ENCODE assay signal across 17 cellular contexts in the genomic region with DNA sequence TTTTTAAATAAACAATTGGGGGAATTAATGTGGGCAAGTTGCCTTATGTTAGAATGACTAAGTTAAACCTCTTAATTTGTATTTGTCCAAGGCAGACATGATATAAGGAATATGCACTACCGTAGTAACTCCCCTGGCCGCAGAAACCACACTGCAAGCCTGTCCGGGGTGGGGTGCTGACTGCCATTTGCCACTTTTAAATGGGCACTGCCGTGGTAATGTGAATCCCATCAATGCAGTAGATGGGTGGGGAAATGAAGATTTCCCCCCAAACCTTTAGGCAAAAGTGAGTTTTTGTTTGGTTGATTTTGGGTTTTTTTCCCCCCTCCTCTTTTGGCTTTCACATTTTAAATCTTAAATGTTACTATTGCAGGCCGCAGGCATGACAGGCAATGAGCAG. TPM values are rescaled to one million over a fixed set of nuclear protein-coding genes. Genes with fewer than 3 reads are reported as not detected.
A peak's percentile ranks its signal among the peaks of the same experiment; 100 is the strongest.
DNase-seq lines count a peak whose midpoint lies in the region; ATAC-seq, FAIRE-seq and TF ChIP-seq lines count a peak whose summit lies in the region.
"Had no signal": no experiment of that assay in that cellular context is flagged by ENCODE, and none has a peak within 500 bp of the region (broad histone marks: within the 10 kb centered on the region; RNA-seq: fewer than 3 reads in every experiment).

No MANE protein-coding gene starts in this region.

- H3K4me3 ChIP-seq in HepG2 (replicated peaks in 1 of 3; ENCODE audit: insufficient read depth in 1 of 3, low read depth in 2 of 3, low read length in 3 of 3) (no peak overlapping the region), right lobe of liver (no peak overlapping the region), GM12878 (no peak overlapping the region)
- H3K4me3 ChIP-seq: BLaER1, GM23248, HAP-1 had no signal

- peaks cover 66% of the 10 kb centered on the region for H4K20me1 ChIP-seq in HepG2 (ENCODE audit: insufficient read depth, low read length)
- H4K20me1 ChIP-seq in GM12878 (ENCODE audit: control insufficient read depth, insufficient read depth), result no peaks in the 10 kb centered on the region
- H4K20me1 ChIP-seq: BLaER1 had no signal

- SMC1A ChIA-PET in GM12878 (lab: Charles Lee; ENCODE audit: uncharacterized antibody, unreplicated experiment), result interaction anchor here (0.7 to 3.1 kb wide), 5 partner anchors 14 to 54 kb away, joined by 3 to 17 read pairs (median 3); no protein-coding TSS in a partner anchor

- H3K27me3 ChIP-seq in HepG2 (ENCODE audit: control insufficient read depth in 1 of 2, insufficient read depth in 2 of 2, low read length in 2 of 2) (no peaks in the 10 kb centered on the region), right lobe of liver (peaks cover 0 to 10% of the 10 kb centered on the region in 2 donors), GM12878 (replicated peaks in 1 of 2; ENCODE audit: control insufficient read depth in 2 of 2, insufficient read depth in 2 of 2, low read length in 1 of 2) (no peaks in the 10 kb centered on the region)
- H3K27me3 ChIP-seq: BLaER1 had no signal

- TF ChIP-seq CTCF in HepG2 (CRISPR knock-in tag; IDR thresholded peaks at IDR 0.05) (no peak), right lobe of liver (IDR thresholded peaks at IDR 0.05) (no peak), GM12878 (IDR thresholded peaks at IDR 0.05 in 2 of 3, conservative IDR thresholded peaks at IDR 0.05 in 1 of 3; ENCODE audit: control insufficient read depth in 2 of 3, extremely low read depth in 1 of 3, insufficient read depth in 1 of 3, low read depth in 3 of 3, low read length in 3 of 3) (no peak)

- RAD21 ChIA-PET in GM12878 (lab: Charles Lee; ENCODE audit: unreplicated experiment), result no interaction called here

- no peak for TF ChIP-seq POLR2A in HepG2 (IDR thresholded peaks at IDR 0.05; ENCODE audit: insufficient read depth in 1 of 2, low read depth in 2 of 2, low read length in 2 of 2)
- no peak for TF ChIP-seq POLR2A in right lobe of liver (IDR thresholded peaks at IDR 0.05)
- TF ChIP-seq POLR2A in GM12878 (IDR thresholded peaks at IDR 0.05; ENCODE audit: low read depth, low read length), result no peak

- H3K9ac ChIP-seq in HepG2 (ENCODE audit: insufficient read depth, low read depth, low read length) (no peak overlapping the region), GM12878 (ENCODE audit: control insufficient read depth, insufficient read depth, low read length) (no peak overlapping the region)
- H3K9ac ChIP-seq: BLaER1, GM23248 had no signal

- in situ Hi-C loops in HepG2 (cut with HindIII; ENCODE audit: extremely low pct_ligation_motif_present, low pct_unique_long_range_greater_than_20kb), result no loop called here
- in situ Hi-C loops in GM12878 (cut with MboI), result no loop called here

- H3K27ac ChIP-seq in HepG2 (ENCODE audit: extremely low read length, insufficient read depth, low read length), result no peak overlapping the region
- H3K27ac ChIP-seq in right lobe of liver, result no peak overlapping the region
- no peak overlapping the region for H3K27ac ChIP-seq in GM12878 (ENCODE audit: control insufficient read depth, insufficient read depth)
- H3K27ac ChIP-seq: 22Rv1, BLaER1, GM23248 had no signal

- CTCF ChIA-PET in HepG2 (lab: Yijun Ruan, JAX; ENCODE audit: low intra/inter-chr PET ratio, low total read pairs) (no interaction called here), GM12878 (lab: Yijun Ruan, JAX) (interaction anchor here (0.6 to 1.6 kb wide), 3 partner anchors 11 to 795 kb away, joined by 3 to 4 read pairs (median 3); no protein-coding TSS in a partner anchor)

- intact Hi-C loops in HepG2 (cut with micrococcal nuclease; ENCODE audit: unreplicated experiment) (no loop called here), right lobe of liver (cut with DNase I) (no loop called here), GM12878 (cut with micrococcal nuclease; ENCODE audit: unreplicated experiment) (no loop called here)

- TF ChIP-seq EP300 in HepG2 (IDR thresholded peaks at IDR 0.05; ENCODE audit: low read depth in 2 of 2, low read length in 2 of 2) (no peak), HepG2 (CRISPR knock-in tag; IDR thresholded peaks at IDR 0.05; ENCODE audit: borderline replicate concordance) (no peak), GM12878 (IDR thresholded peaks at IDR 0.05; ENCODE audit: borderline replicate concordance in 1 of 2, control insufficient read depth in 1 of 2, low read depth in 2 of 2, low read length in 2 of 2) (no peak)

- H3K9me3 ChIP-seq in HepG2 (ENCODE audit: low read length), result no peaks in the 10 kb centered on the region
- no peaks in the 10 kb centered on the region for H3K9me3 ChIP-seq in right lobe of liver
- H3K9me3 ChIP-seq in GM12878 (replicated peaks; ENCODE audit: control insufficient read depth, insufficient read depth, low read length), result no peaks in the 10 kb centered on the region
- H3K9me3 ChIP-seq: BLaER1, Caco-2, HAP-1 had no signal

- POLR2A ChIA-PET in HepG2 (lab: Yijun Ruan, JAX) (interaction anchor here (0.9 kb wide), 1 partner anchor 161 kb away, joined by 6 read pairs; no protein-coding TSS in a partner anchor), GM12878 (lab: Charles Lee) (interaction anchor here (0.6 to 1.2 kb wide), 3 partner anchors 8 to 1476 kb away, joined by 3 read pairs; no protein-coding TSS in a partner anchor)

- 95% methylated on average over 5 of the region's 5 CpGs for whole genome bisulfite sequencing in HepG2 (ENCODE audit: low lambda C conversion rate)
- WGBS in right lobe of liver (ENCODE audit: insufficient coverage, low coverage, low lambda C conversion rate, missing lambda C conversion rate), result 86% methylated on average over 3 of the region's 5 CpGs
- WGBS in GM12878 (ENCODE audit: insufficient coverage, insufficient replicate concordance, low lambda C conversion rate, missing lambda C conversion rate), result 83% methylated on average over 5 of the region's 5 CpGs

- no TSS peak for BruUV-seq in HepG2 (replicated peaks; lab: Mats Ljungman, UMichigan)
- no TSS peak for BruUV-seq in GM12878 (replicated peaks; lab: Mats Ljungman, UMichigan)

- H3K4me2 ChIP-seq in HepG2 (ENCODE audit: low read depth, low read length) (no peak overlapping the region), GM12878 (ENCODE audit: control insufficient read depth, insufficient read depth) (no peak overlapping the region)
- H3K4me2 ChIP-seq: BLaER1 had no signal

- FAIRE-seq in HepG2 (lab: Jason Lieb, UNC) (no peak), GM12878 (lab: Jason Lieb, UNC) (peak; percentile 13)
- FAIRE-seq: HTR-8/SVneo had no signal

- ATAC-seq in HepG2 (no peak), right lobe of liver (no peak), GM12878 (no peak), GM21576 (IDR thresholded peaks at IDR 0.05; ENCODE audit: unreplicated experiment) (no peak), HG03354 (IDR thresholded peaks at IDR 0.05; ENCODE audit: poor library complexity, severe bottlenecking, unreplicated experiment) (no peak)

- peaks cover 49% of the 10 kb centered on the region for H3K79me2 ChIP-seq in HepG2 (ENCODE audit: insufficient read depth, low read length)
- no peaks in the 10 kb centered on the region for H3K79me2 ChIP-seq in GM12878 (ENCODE audit: control insufficient read depth, insufficient read depth, low read length)

- H2AFZ ChIP-seq in HepG2 (ENCODE audit: low read length), result no peak overlapping the region
- no peak overlapping the region for H2AFZ ChIP-seq in GM12878 (ENCODE audit: control insufficient read depth, low read depth, low read length)
- H2AFZ ChIP-seq: GM23248 had no signal

- TF ChIP-seq RAD21 in HepG2 (CRISPR knock-in tag; IDR thresholded peaks at IDR 0.05) (no peak), GM12878 (IDR thresholded peaks at IDR 0.05; ENCODE audit: insufficient read depth, low read depth, low read length) (no peak)

- DNase-seq in HepG2 (ENCODE audit: low spot score) (no peak), right lobe of liver (no peak), GM12878 (ENCODE audit: low read depth, low spot score) (no peak), myocyte (ENCODE audit: low read depth) (peak; percentile 21), NCI-H2107 (lab: John Stamatoyannopoulos, UW) (no peak)
- DNase-seq in activated CD4-positive, CD25-positive, alpha-beta regulatory T cell (lab: John Stamatoyannopoulos, UW), result no peak
- DNase-seq: AML-193; Caco-2; CD8-positive, alpha-beta memory T cell; GF-D8; GM23248 had no signal

- peaks cover 62% of the 10 kb centered on the region for H3K4me1 ChIP-seq in HepG2 (ENCODE audit: insufficient read depth, low read length)
- peaks cover 0 to under 1% (median 0%) of the 10 kb centered on the region in 4 donors for H3K4me1 ChIP-seq in right lobe of liver
- no peaks in the 10 kb centered on the region for H3K4me1 ChIP-seq in GM12878 (ENCODE audit: control insufficient read depth, insufficient read depth, low read length)
- H3K4me1 ChIP-seq: BLaER1 had no signal

- H3K36me3 ChIP-seq in HepG2 (replicated peaks in 1 of 2; ENCODE audit: control insufficient read depth in 1 of 2, insufficient read depth in 2 of 2, low read length in 2 of 2), result peaks cover 17 to 35% of the 10 kb centered on the region in 2 experiments
- no peaks in the 10 kb centered on the region for H3K36me3 ChIP-seq in right lobe of liver
- H3K36me3 ChIP-seq in GM12878 (ENCODE audit: control insufficient read depth in 2 of 2, insufficient read depth in 2 of 2, low read length in 1 of 2), result no peaks in the 10 kb centered on the region
- H3K36me3 ChIP-seq: BLaER1 had no signal

RNA-seq across cellular contexts. Expression of a gene that starts 54.2 kb away (rescaled TPM):
- total RNA-seq in HepG2 (2016; rRNA removed; fragmentation: Illumina TruSeq; extraction: Trizol) (0.04 and 0.06 TPM in 2 replicates), right lobe of liver (under 1 TPM; 0.06 to 0.23 (median 0.11) TPM), GM12878 (2014; rRNA removed) (12.4 and 13.0 TPM in 2 replicates), GM12878 (2014; rRNA removed; fragmentation: Illumina TruSeq; extraction: Trizol) (10.5 and 10.6 TPM in 2 replicates), GM12878 (2021) (7.9 and 8.6 TPM in 2 replicates), myocyte (not detected in 2 replicates)
- not detected in 2 replicates for total RNA-seq in HepG2 (2016; cell fraction: cytosol; rRNA removed; fragmentation: Illumina TruSeq; extraction: Trizol; ENCODE audit: low read depth)
- total RNA-seq in HepG2 (2016; cell fraction: insoluble cytoplasmic fraction; rRNA removed; fragmentation: Illumina TruSeq; extraction: Trizol), result 0.06 and 0.11 TPM in 2 replicates
- not detected in 2 replicates for total RNA-seq in HepG2 (2016; cell fraction: membrane; rRNA removed; fragmentation: Illumina TruSeq; extraction: Trizol)
- 0.16 TPM in 1 of 2 replicates, not detected in the other for total RNA-seq in HepG2 (2016; cell fraction: nucleus; rRNA removed; fragmentation: Illumina TruSeq; extraction: Trizol)
- polyA plus RNA-seq in HepG2 (2011; rRNA removed) (0.05 TPM in 2 replicates), GM12878 (2011; rRNA removed) (0.32 and 0.41 TPM in 2 replicates), GM12878 (2014; fragmentation: Illumina TruSeq; extraction: Trizol) (8.5 TPM in 2 replicates), GM12878 (2014; fragmentation: Nextera tagmentation; extraction: Ambion mirVana) (1 to 10 TPM; 1.0 to 2.9 TPM), GM12878 (2014; rRNA removed) (6.4 and 7.2 TPM in 2 replicates), GM12878 (2016; fragmentation: Nextera tagmentation; extraction: Ambion mirVana) (1 to 10 TPM; 3.1 to 3.3 TPM)
- 0.01 TPM in 1 of 2 replicates, not detected in the other for polyA plus RNA-seq in HepG2 (2011; cell fraction: cytosol; rRNA removed)
- polyA plus RNA-seq in HepG2 (2011; cell fraction: nucleus; rRNA removed), result 0.05 and 0.06 TPM in 2 replicates
- polyA plus RNA-seq in HepG2 (2012), result not detected in 2 replicates
- not detected in 2 replicates for polyA plus RNA-seq in HepG2 (2016; cell fraction: cytosol; fragmentation: Illumina TruSeq; extraction: Trizol; ENCODE audit: low read depth)
- polyA plus RNA-seq in HepG2 (2016; cell fraction: insoluble cytoplasmic fraction; fragmentation: Illumina TruSeq; extraction: Trizol; ENCODE audit: low read depth), result not detected in 2 replicates
- not detected in 2 replicates for polyA plus RNA-seq in HepG2 (2016; cell fraction: membrane; fragmentation: Illumina TruSeq; extraction: Trizol; ENCODE audit: low read depth)
- polyA plus RNA-seq in HepG2 (2016; cell fraction: nucleus; fragmentation: Illumina TruSeq; extraction: Trizol; ENCODE audit: insufficient read depth, low read depth), result 0.24 and 0.29 TPM in 2 replicates
- polyA minus RNA-seq in HepG2 (2011; rRNA and poly(A)+ RNA removed; ENCODE audit: low replicate concordance), result 0.05 and 0.16 TPM in 2 replicates
- not detected in 2 replicates for polyA minus RNA-seq in HepG2 (2011; cell fraction: cytosol; rRNA and poly(A)+ RNA removed)
- 0.37 TPM in 1 of 2 replicates, not detected in the other for polyA minus RNA-seq in HepG2 (2011; cell fraction: nucleus; rRNA and poly(A)+ RNA removed)
- total RNA-seq in GM12878 (2013; cell fraction: nucleolus; rRNA removed), result 0.23 TPM in 1 of 2 replicates, not detected in the other
- 0.51 TPM for polyA plus RNA-seq in GM12878 (2011; ENCODE audit: low read depth)
- 0.32 and 0.37 TPM in 2 replicates for polyA plus RNA-seq in GM12878 (2011; cell fraction: cytosol; rRNA removed)
- polyA plus RNA-seq in GM12878 (2011; cell fraction: nucleus; rRNA removed), result 0.16 and 0.23 TPM in 2 replicates
- 0.41 and 0.62 TPM in 2 replicates for polyA plus RNA-seq in GM12878 (2012)
- polyA minus RNA-seq in GM12878 (2011; rRNA and poly(A)+ RNA removed), result 0.77 and 1.0 TPM in 2 replicates
- polyA minus RNA-seq in GM12878 (2011; cell fraction: cytosol; rRNA and poly(A)+ RNA removed), result 0.40 TPM in 1 of 2 replicates, not detected in the other
- 0.12 and 0.48 TPM in 2 replicates for polyA minus RNA-seq in GM12878 (2011; cell fraction: nucleus; rRNA and poly(A)+ RNA removed)
- polyA plus RNA-seq in myocyte (2012), result 0.13 TPM
- total RNA-seq: Caco-2, GM23248 had no signal
- polyA plus RNA-seq: GM23248 had no signal
